In the genomic region with DNA sequence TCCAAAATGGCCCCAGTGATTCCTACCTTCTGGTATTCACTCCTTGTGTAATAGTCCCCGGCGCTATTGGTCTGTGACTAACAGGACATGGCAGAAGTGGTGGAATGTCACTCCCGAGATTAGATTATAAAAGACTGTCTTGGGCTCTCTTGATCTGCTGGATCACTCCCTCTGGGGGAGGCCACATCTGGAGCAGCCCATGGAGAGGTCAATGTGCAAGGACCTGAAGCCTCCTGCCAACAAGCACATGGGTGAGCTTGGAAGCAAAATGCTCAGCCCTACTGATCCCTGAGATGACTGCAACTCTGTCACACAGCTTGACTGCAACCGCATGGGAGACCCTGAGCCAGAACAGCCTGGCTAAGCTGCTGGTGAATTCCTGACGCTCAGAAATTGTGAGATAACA, we compare ENCODE assay signal across 27 cellular contexts.
DNase-seq lines count a peak whose midpoint lies in the region; ATAC-seq, FAIRE-seq and TF ChIP-seq lines count a peak whose summit lies in the region.
"Had no signal": no experiment of that assay in that cellular context is flagged by ENCODE, and none has a peak within 500 bp of the region (broad histone marks: within the 10 kb centered on the region; RNA-seq: fewer than 3 reads in every experiment).

No MANE protein-coding gene starts in this region.

- H3K27me3 ChIP-seq in GM23248 (replicated peaks; ENCODE audit: insufficient read depth) (peaks cover 10% of the 10 kb centered on the region), astrocyte (ENCODE audit: insufficient read depth, low read length) (peaks cover 18% of the 10 kb centered on the region), sigmoid colon (no peaks in the 10 kb centered on the region)
- H3K27me3 ChIP-seq: left lung had no signal

- no peak for TF ChIP-seq POLR2A in sigmoid colon (IDR thresholded peaks at IDR 0.05)

- H3F3A ChIP-seq in GM23248 (ENCODE audit: insufficient read depth), result no peaks in the 10 kb centered on the region

- no peak for ATAC-seq in HG02610 (IDR thresholded peaks at IDR 0.05; ENCODE audit: unreplicated experiment)
- no peak for ATAC-seq in HG03025 (IDR thresholded peaks at IDR 0.05; ENCODE audit: low FRiP score, unreplicated experiment)
- ATAC-seq in activated CD4-positive, CD25-positive, alpha-beta regulatory T cell treated with anti-CD3 and anti-CD28 coated beads, Interleukin-2, amount 50 U/mL, for 24 hours, result no peak
- ATAC-seq: CD8-positive, alpha-beta T cell; left lung; stimulated activated effector memory CD8-positive, alpha-beta T cell treated with anti-CD3 and anti-CD28 coated beads, Interleukin-12 subunit alpha, Interleukin-12 subunit beta, amount 100 ng/mL, for 72 hours had no signal

- H3K27me3 Mint-ChIP-seq in astrocyte (ENCODE audit: low read depth, unreplicated experiment), result peaks cover 30% of the 10 kb centered on the region

- H3K36me3 Mint-ChIP-seq in astrocyte (ENCODE audit: low read depth, unreplicated experiment), result no peaks in the 10 kb centered on the region
- H3K36me3 Mint-ChIP-seq: CD8-positive, alpha-beta T cell; stimulated activated effector memory CD8-positive, alpha-beta T cell treated with anti-CD3 and anti-CD28 coated beads, Interleukin-12 subunit alpha, Interleukin-12 subunit beta, amount 100 ng/mL, for 72 hours had no signal

- peak; percentile 51 for DNase-seq in GM23248
- peak; percentile 35 for DNase-seq in astrocyte (ENCODE audit: low read depth)
- peak; percentile 77 for DNase-seq in fibroblast of the aortic adventitia (ENCODE audit: low read depth)
- peak; percentile 4 for DNase-seq in sigmoid colon
- DNase-seq in KG1 (lab: John Stamatoyannopoulos, UW), result no peak
- DNase-seq: activated gamma-delta T cell; amniotic stem cell; CD8-positive, alpha-beta T cell; cerebellar nuclear complex; effector CD8-positive, alpha-beta T cell; esophagus squamous epithelium; head of caudate nucleus; KBM-7; left lung; MV-4-11; NCI-H1694; NCI-H345; SIG-M5; T-helper 1 cell had no signal

- H3K9ac ChIP-seq in GM23248, result no peak overlapping the region
- H3K9ac ChIP-seq in astrocyte (ENCODE audit: low read length), result no peak overlapping the region

- TF ChIP-seq EP300 in sigmoid colon (IDR thresholded peaks at IDR 0.05), result no peak

- H3K4me2 ChIP-seq in GM23248 (ENCODE audit: unreplicated experiment), result no peak overlapping the region
- H3K4me2 ChIP-seq in astrocyte (ENCODE audit: low read length), result no peak overlapping the region

- H3K27ac Mint-ChIP-seq in astrocyte (ENCODE audit: unreplicated experiment), result no peak overlapping the region
- H3K27ac Mint-ChIP-seq: CD8-positive, alpha-beta T cell; stimulated activated effector memory CD8-positive, alpha-beta T cell treated with anti-CD3 and anti-CD28 coated beads, Interleukin-12 subunit alpha, Interleukin-12 subunit beta, amount 100 ng/mL, for 72 hours had no signal

- no peaks in the 10 kb centered on the region for H3K4me1 Mint-ChIP-seq in astrocyte (ENCODE audit: low read depth, unreplicated experiment)
- H3K4me1 Mint-ChIP-seq: stimulated activated effector memory CD8-positive, alpha-beta T cell treated with anti-CD3 and anti-CD28 coated beads, Interleukin-12 subunit alpha, Interleukin-12 subunit beta, amount 100 ng/mL, for 72 hours had no signal

- H3K36me3 ChIP-seq in GM23248 (ENCODE audit: low read depth) (no peaks in the 10 kb centered on the region), astrocyte (ENCODE audit: insufficient read depth, low read length) (no peaks in the 10 kb centered on the region), sigmoid colon (no peaks in the 10 kb centered on the region)
- H3K36me3 ChIP-seq: esophagus squamous epithelium, left lung, neutrophil, thoracic aorta had no signal

- no peaks in the 10 kb centered on the region for H3K9me2 ChIP-seq in GM23248 (ENCODE audit: insufficient read depth)

- H3K9me3 ChIP-seq in GM23248 (ENCODE audit: low read depth) (no peaks in the 10 kb centered on the region), astrocyte (ENCODE audit: insufficient read depth, low read depth, low read length) (no peaks in the 10 kb centered on the region), sigmoid colon (no peaks in the 10 kb centered on the region)
- H3K9me3 ChIP-seq: esophagus squamous epithelium, left lung, neutrophil, thoracic aorta had no signal

- intact Hi-C loops in sigmoid colon (cut with DNase I), result no loop called here

- H3K9me3 Mint-ChIP-seq in astrocyte (ENCODE audit: unreplicated experiment), result peaks cover 3% of the 10 kb centered on the region
- H3K9me3 Mint-ChIP-seq: CD8-positive, alpha-beta T cell; stimulated activated effector memory CD8-positive, alpha-beta T cell treated with anti-CD3 and anti-CD28 coated beads, Interleukin-12 subunit alpha, Interleukin-12 subunit beta, amount 100 ng/mL, for 72 hours had no signal

- H2AFZ ChIP-seq in GM23248, result no peak overlapping the region
- no peak overlapping the region for H2AFZ ChIP-seq in astrocyte (ENCODE audit: low read depth, low read length)

- in situ Hi-C loops in GM23248 (cut with MboI), result no loop called here

- H3K79me2 ChIP-seq in GM23248 (ENCODE audit: insufficient read depth) (no peaks in the 10 kb centered on the region), astrocyte (ENCODE audit: insufficient read depth, low read length) (no peaks in the 10 kb centered on the region)

- H3K27ac ChIP-seq in GM23248 (no peak overlapping the region), astrocyte (ENCODE audit: low read depth, low read length) (no peak overlapping the region), sigmoid colon (no peak overlapping the region)
- H3K27ac ChIP-seq: esophagus squamous epithelium, left lung, neutrophil, thoracic aorta had no signal

- 53 to 56% methylated on average over 5 of the region's 5 CpGs for WGBS in GM23248 (ENCODE audit: low coverage in 1 of 2, low lambda C conversion rate in 2 of 2, missing lambda C conversion rate in 2 of 2), 2 experiments
- 80 to 88% methylated on average over 5 of the region's 5 CpGs for WGBS in sigmoid colon, 2 donors

- no peak for TF ChIP-seq CTCF in astrocyte (IDR thresholded peaks at IDR 0.05; ENCODE audit: insufficient read depth, low read depth, low read length)
- TF ChIP-seq CTCF in fibroblast of the aortic adventitia (IDR thresholded peaks at IDR 0.05; ENCODE audit: insufficient read depth, low read length), result no peak
- TF ChIP-seq CTCF in sigmoid colon (IDR thresholded peaks at IDR 0.05), result no peak

- no peak overlapping the region for H3K4me3 ChIP-seq in GM23248
- no peak overlapping the region for H3K4me3 ChIP-seq in astrocyte (ENCODE audit: insufficient read depth, low read depth, low read length)
- no peak overlapping the region for H3K4me3 ChIP-seq in fibroblast of the aortic adventitia (ENCODE audit: low read depth, low read length)
- H3K4me3 ChIP-seq in sigmoid colon, result no peak overlapping the region
- H3K4me3 ChIP-seq: esophagus squamous epithelium, left lung, thoracic aorta had no signal

- H3K4me1 ChIP-seq in GM23248 (ENCODE audit: insufficient read depth), result peaks cover 5% of the 10 kb centered on the region; the same call in 1 of the 2 replicates
- no peaks in the 10 kb centered on the region for H3K4me1 ChIP-seq in astrocyte (ENCODE audit: insufficient read depth, low read length)
- H3K4me1 ChIP-seq in sigmoid colon, result no peaks in the 10 kb centered on the region
- H3K4me1 ChIP-seq: esophagus squamous epithelium, left lung had no signal

- FAIRE-seq in astrocyte (lab: Jason Lieb, UNC), result no peak
- FAIRE-seq: GM12891, H1 had no signal

- H3K4me3 Mint-ChIP-seq in astrocyte (ENCODE audit: unreplicated experiment), result no peak overlapping the region
- H3K4me3 Mint-ChIP-seq: CD8-positive, alpha-beta T cell; stimulated activated effector memory CD8-positive, alpha-beta T cell treated with anti-CD3 and anti-CD28 coated beads, Interleukin-12 subunit alpha, Interleukin-12 subunit beta, amount 100 ng/mL, for 72 hours had no signal

- H4K20me1 ChIP-seq in GM23248 (ENCODE audit: insufficient read depth), result no peaks in the 10 kb centered on the region
- H4K20me1 ChIP-seq in astrocyte (ENCODE audit: insufficient read depth, low read length), result no peaks in the 10 kb centered on the region
